ENCODE assay signal across 1 cellular context in genomic region chr1:32811917-32812316, GRCh38.
TF ChIP-seq lines count a peak whose summit lies in the region.

No MANE protein-coding gene starts in this region.

TF ChIP-seq in GM23338, 12 proteins besides CTCF, POLR2A, EP300 and RAD21 (continued from another document):
- no peak for TF ChIP-seq REST (IDR thresholded peaks at IDR 0.05; ENCODE audit: unreplicated experiment)
